ENCODE assay signal across 2 cellular contexts in genomic region chr6:149460249-149460648, GRCh38. TPM values are rescaled to one million over a fixed set of nuclear protein-coding genes. Genes with fewer than 3 reads are reported as not detected.
"Had no signal": no experiment of that assay in that cellular context is flagged by ENCODE, and none has a peak within 500 bp of the region (broad histone marks: within the 10 kb centered on the region; RNA-seq: fewer than 3 reads in every experiment).

No MANE protein-coding gene starts in this region.

RNA-seq across cellular contexts. Expression of gene ZC3H12D, which starts 24.6 kb away (rescaled TPM):
- total RNA-seq: endothelial cell of umbilical vein, glomerular endothelial cell had no signal
